Comparison of ENCODE assay signal across 1 cellular context in the genomic region with DNA sequence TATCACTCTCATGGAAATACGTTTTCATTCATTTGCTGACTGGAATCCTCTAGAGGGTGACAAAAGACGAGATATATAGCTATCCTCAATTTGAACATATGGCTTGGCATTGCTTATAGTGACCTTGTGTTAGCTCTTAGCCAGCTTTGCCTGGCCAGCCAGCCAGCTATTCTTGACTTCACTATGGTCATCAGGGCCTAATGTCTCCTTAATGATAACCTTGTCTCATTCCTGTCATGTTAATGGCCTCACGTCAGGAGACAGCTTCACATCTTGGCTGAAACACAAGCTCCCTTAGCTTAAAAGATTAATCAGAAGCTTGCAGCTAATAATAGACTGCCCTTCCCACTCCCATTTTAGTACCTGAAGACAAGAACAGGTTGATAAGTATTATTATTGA.
TF ChIP-seq lines count a peak whose summit lies in the region.

No MANE protein-coding gene starts in this region.

TF ChIP-seq in GM23338, 12 proteins besides CTCF, POLR2A, EP300 and RAD21 (continued from another document):
- TF ChIP-seq, protein P1, sequence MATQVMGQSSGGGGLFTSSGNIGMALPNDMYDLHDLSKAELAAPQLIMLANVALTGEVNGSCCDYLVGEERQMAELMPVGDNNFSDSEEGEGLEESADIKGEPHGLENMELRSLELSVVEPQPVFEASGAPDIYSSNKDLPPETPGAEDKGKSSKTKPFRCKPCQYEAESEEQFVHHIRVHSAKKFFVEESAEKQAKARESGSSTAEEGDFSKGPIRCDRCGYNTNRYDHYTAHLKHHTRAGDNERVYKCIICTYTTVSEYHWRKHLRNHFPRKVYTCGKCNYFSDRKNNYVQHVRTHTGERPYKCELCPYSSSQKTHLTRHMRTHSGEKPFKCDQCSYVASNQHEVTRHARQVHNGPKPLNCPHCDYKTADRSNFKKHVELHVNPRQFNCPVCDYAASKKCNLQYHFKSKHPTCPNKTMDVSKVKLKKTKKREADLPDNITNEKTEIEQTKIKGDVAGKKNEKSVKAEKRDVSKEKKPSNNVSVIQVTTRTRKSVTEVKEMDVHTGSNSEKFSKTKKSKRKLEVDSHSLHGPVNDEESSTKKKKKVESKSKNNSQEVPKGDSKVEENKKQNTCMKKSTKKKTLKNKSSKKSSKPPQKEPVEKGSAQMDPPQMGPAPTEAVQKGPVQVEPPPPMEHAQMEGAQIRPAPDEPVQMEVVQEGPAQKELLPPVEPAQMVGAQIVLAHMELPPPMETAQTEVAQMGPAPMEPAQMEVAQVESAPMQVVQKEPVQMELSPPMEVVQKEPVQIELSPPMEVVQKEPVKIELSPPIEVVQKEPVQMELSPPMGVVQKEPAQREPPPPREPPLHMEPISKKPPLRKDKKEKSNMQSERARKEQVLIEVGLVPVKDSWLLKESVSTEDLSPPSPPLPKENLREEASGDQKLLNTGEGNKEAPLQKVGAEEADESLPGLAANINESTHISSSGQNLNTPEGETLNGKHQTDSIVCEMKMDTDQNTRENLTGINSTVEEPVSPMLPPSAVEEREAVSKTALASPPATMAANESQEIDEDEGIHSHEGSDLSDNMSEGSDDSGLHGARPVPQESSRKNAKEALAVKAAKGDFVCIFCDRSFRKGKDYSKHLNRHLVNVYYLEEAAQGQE (IDR thresholded peaks at IDR 0.05; ENCODE audit: unreplicated experiment), result no peak
- no peak for TF ChIP-seq NANOG (IDR thresholded peaks at IDR 0.05; ENCODE audit: borderline replicate concordance)
- no peak for TF ChIP-seq JUNB (IDR thresholded peaks at IDR 0.05; ENCODE audit: unreplicated experiment)
- no peak for TF ChIP-seq ZNF331 (CRISPR knock-in tag; IDR thresholded peaks at IDR 0.05; ENCODE audit: low read depth)
- TF ChIP-seq EZH2 (IDR thresholded peaks at IDR 0.05; ENCODE audit: low read depth, unreplicated experiment), result no peak
- no peak for TF ChIP-seq STAT1 (IDR thresholded peaks at IDR 0.05; ENCODE audit: unreplicated experiment)
- no peak for TF ChIP-seq EZH2phosphoT487 (IDR thresholded peaks at IDR 0.05; ENCODE audit: unreplicated experiment)
- TF ChIP-seq POLR2AphosphoS5 (IDR thresholded peaks at IDR 0.05; ENCODE audit: low read depth), result no peak
